31 cellular contexts compared by ENCODE assay signal in genomic region chr1:54161495-54162168, GRCh38. TPM values are rescaled to one million over a fixed set of nuclear protein-coding genes. Genes with fewer than 3 reads are reported as not detected.
DNase-seq lines count a peak whose midpoint lies in the region; ATAC-seq, FAIRE-seq and TF ChIP-seq lines count a peak whose summit lies in the region.
"Had no signal": no experiment of that assay in that cellular context is flagged by ENCODE, and none has a peak within 500 bp of the region (broad histone marks: within the 10 kb centered on the region; RNA-seq: fewer than 3 reads in every experiment).

No MANE protein-coding gene starts in this region.

- POLR2A ChIA-PET in HepG2 (lab: Yijun Ruan, JAX), result no interaction called here

- FAIRE-seq in HepG2 (lab: Jason Lieb, UNC), result no peak
- FAIRE-seq: GM12878 had no signal

- H4K20me1 ChIP-seq in HepG2 (ENCODE audit: insufficient read depth, low read length), result no peaks in the 10 kb centered on the region

- H3K4me2 ChIP-seq in HepG2 (ENCODE audit: low read depth, low read length), result no peak overlapping the region
- H3K4me2 ChIP-seq: PC-9 had no signal

- TF ChIP-seq POLR2A in HepG2 (IDR thresholded peaks at IDR 0.05; ENCODE audit: insufficient read depth in 1 of 2, low read depth in 2 of 2, low read length in 2 of 2), result no peak
- TF ChIP-seq POLR2A in right lobe of liver (IDR thresholded peaks at IDR 0.05), result no peak
- no peak for TF ChIP-seq POLR2A in testis (IDR thresholded peaks at IDR 0.05)

- CTCF ChIA-PET in HepG2 (lab: Yijun Ruan, JAX; ENCODE audit: low intra/inter-chr PET ratio, low total read pairs), result no interaction called here

- H3K9me3 ChIP-seq in HepG2 (ENCODE audit: low read length), result no peaks in the 10 kb centered on the region
- H3K9me3 ChIP-seq in right lobe of liver, result no peaks in the 10 kb centered on the region
- no peaks in the 10 kb centered on the region for H3K9me3 ChIP-seq in liver (ENCODE audit: control insufficient read depth in 4 of 4, low read length in 3 of 4)
- no peaks in the 10 kb centered on the region for H3K9me3 ChIP-seq in testis
- H3K9me3 ChIP-seq: BE2C had no signal

- TF ChIP-seq CTCF in HepG2 (CRISPR knock-in tag; IDR thresholded peaks at IDR 0.05) (no peak), right lobe of liver (IDR thresholded peaks at IDR 0.05) (no peak), liver (IDR thresholded peaks at IDR 0.05; ENCODE audit: low read depth, low read length, missing input control) (no peak), testis (IDR thresholded peaks at IDR 0.05) (no peak)

- DNase-seq in HepG2 (ENCODE audit: low spot score) (no peak), right lobe of liver (no peak), sciatic nerve (ENCODE audit: low spot score) (no peak), testis (no peak), NOMO-1 (lab: John Stamatoyannopoulos, UW; ENCODE audit: unreplicated experiment in 2 of 2) (no peak), OCI-M1 (lab: John Stamatoyannopoulos, UW) (no peak)
- DNase-seq: 8988T, ACHN, BE2C, DMS 273 treated with DMSO at 0.1 percent for 48 hours, DMS79, EL, GDM1, GOT3, HCEC 1CT, NCI-H1092 treated with DMSO at 0.1 percent for 48 hours, NCI-H1436, NCI-H187, NCI-H2171 treated with DMSO at 0.1 percent for 48 hours, NCI-H345, NCI-H510A treated with DMSO at 0.1 percent for 48 hours, NCI-H774, PC-9, SHP77 had no signal

- ATAC-seq in HepG2 (no peak; the same call in 2 of the 3 replicates), right lobe of liver (no peak), sciatic nerve (peak; percentile 48)
- ATAC-seq: GM12878 had no signal

- TF ChIP-seq EP300 in HepG2 (IDR thresholded peaks at IDR 0.05; ENCODE audit: low read depth in 2 of 2, low read length in 2 of 2), result no peak
- no peak for TF ChIP-seq EP300 in HepG2 (CRISPR knock-in tag; IDR thresholded peaks at IDR 0.05; ENCODE audit: borderline replicate concordance)

- in situ Hi-C loops in HepG2 (cut with HindIII; ENCODE audit: extremely low pct_ligation_motif_present, low pct_unique_long_range_greater_than_20kb), result no loop called here

- no peak overlapping the region for H3K4me3 ChIP-seq in HepG2 (replicated peaks in 1 of 3; ENCODE audit: insufficient read depth in 1 of 3, low read depth in 2 of 3, low read length in 3 of 3)
- H3K4me3 ChIP-seq in right lobe of liver, result no peak overlapping the region
- H3K4me3 ChIP-seq in liver (ENCODE audit: low read depth in 1 of 3, low read length in 3 of 3), result no peak overlapping the region
- H3K4me3 ChIP-seq in testis, result no peak overlapping the region
- H3K4me3 ChIP-seq: GM12878, PC-9 had no signal

- H3K9ac ChIP-seq in HepG2 (ENCODE audit: insufficient read depth, low read depth, low read length) (no peak overlapping the region), liver (ENCODE audit: low read depth in 1 of 2, low read length in 2 of 2) (no peak overlapping the region)

- H3K36me3 ChIP-seq in HepG2 (replicated peaks in 1 of 2; ENCODE audit: control insufficient read depth in 1 of 2, insufficient read depth in 2 of 2, low read length in 2 of 2) (no peaks in the 10 kb centered on the region), right lobe of liver (no peaks in the 10 kb centered on the region), liver (ENCODE audit: control insufficient read depth in 4 of 4, insufficient read depth in 3 of 4, low read depth in 1 of 4, low read length in 3 of 4) (no peaks in the 10 kb centered on the region), testis (ENCODE audit: low read depth, missing control alignments) (no peaks in the 10 kb centered on the region)
- H3K36me3 ChIP-seq: BE2C had no signal

- H3K27ac ChIP-seq in HepG2 (ENCODE audit: extremely low read length, insufficient read depth, low read length) (no peak overlapping the region), right lobe of liver (no peak overlapping the region), liver (ENCODE audit: low read depth in 1 of 2, low read length in 2 of 2) (no peak overlapping the region), testis (no peak overlapping the region)
- H3K27ac ChIP-seq: PC-9 had no signal

- BruUV-seq in HepG2 (replicated peaks; lab: Mats Ljungman, UMichigan), result no TSS peak

- TF ChIP-seq RAD21 in HepG2 (CRISPR knock-in tag; IDR thresholded peaks at IDR 0.05), result no peak
- TF ChIP-seq RAD21 in liver (IDR thresholded peaks at IDR 0.05), result no peak

- H3K4me1 ChIP-seq in HepG2 (ENCODE audit: insufficient read depth, low read length) (peaks cover 35% of the 10 kb centered on the region), right lobe of liver (no peaks in the 10 kb centered on the region), liver (ENCODE audit: control insufficient read depth in 4 of 4, insufficient read depth in 4 of 4, low read length in 3 of 4) (no peaks in the 10 kb centered on the region), testis (no peaks in the 10 kb centered on the region)
- H3K4me1 ChIP-seq: BE2C had no signal

- WGBS in HepG2 (ENCODE audit: low lambda C conversion rate), result 11% methylated on average over 6 of the region's 6 CpGs
- WGBS in right lobe of liver (ENCODE audit: insufficient coverage, low coverage, low lambda C conversion rate, missing lambda C conversion rate), result 61% methylated on average over 5 of the region's 6 CpGs
- 80% methylated on average over 6 of the region's 6 CpGs for WGBS in liver
- 66 to 77% methylated on average over 6 of the region's 6 CpGs for WGBS in testis, 2 donors

- no peak overlapping the region for H2AFZ ChIP-seq in HepG2 (ENCODE audit: low read length)
- H2AFZ ChIP-seq: PC-9 had no signal

- intact Hi-C loops in HepG2 (cut with micrococcal nuclease; ENCODE audit: unreplicated experiment), result no loop called here
- intact Hi-C loops in right lobe of liver (cut with DNase I), result no loop called here
- intact Hi-C loops in sciatic nerve (cut with DNase I), result no loop called here
- intact Hi-C loops in testis (cut with DNase I; ENCODE audit: low total_unique reads), result no loop called here

- no peaks in the 10 kb centered on the region for H3K79me2 ChIP-seq in HepG2 (ENCODE audit: insufficient read depth, low read length)

- no peaks in the 10 kb centered on the region; a peak in 1 of 5 replicates for H3K27me3 ChIP-seq in HepG2 (ENCODE audit: control insufficient read depth in 1 of 2, insufficient read depth in 2 of 2, low read length in 2 of 2)
- no peaks in the 10 kb centered on the region for H3K27me3 ChIP-seq in right lobe of liver
- no peaks in the 10 kb centered on the region for H3K27me3 ChIP-seq in liver (ENCODE audit: control insufficient read depth in 4 of 4, insufficient read depth in 4 of 4, low read length in 3 of 4)
- no peaks in the 10 kb centered on the region for H3K27me3 ChIP-seq in testis
- H3K27me3 ChIP-seq: BE2C had no signal

RNA-seq across cellular contexts. Expression of gene CDCP2, which starts 8.8 kb away (rescaled TPM):
- total RNA-seq in HepG2 (2016; rRNA removed; fragmentation: Illumina TruSeq; extraction: Trizol) (not detected in 2 replicates), right lobe of liver (not detected), liver (under 1 TPM in 1 of 2 donors, not detected in 1; under 0.01 TPM), sciatic nerve (0.22 TPM), testis (under 1 TPM; 0.06 to 0.24 TPM)
- total RNA-seq in HepG2 (2016; cell fraction: cytosol; rRNA removed; fragmentation: Illumina TruSeq; extraction: Trizol; ENCODE audit: low read depth), result not detected in 2 replicates
- total RNA-seq in HepG2 (2016; cell fraction: insoluble cytoplasmic fraction; rRNA removed; fragmentation: Illumina TruSeq; extraction: Trizol), result not detected in 2 replicates
- total RNA-seq in HepG2 (2016; cell fraction: membrane; rRNA removed; fragmentation: Illumina TruSeq; extraction: Trizol), result not detected in 2 replicates
- total RNA-seq in HepG2 (2016; cell fraction: nucleus; rRNA removed; fragmentation: Illumina TruSeq; extraction: Trizol), result not detected in 2 replicates
- polyA plus RNA-seq in HepG2 (2011; rRNA removed) (0.03 TPM in 1 of 2 replicates, not detected in the other), liver (not detected), testis (ENCODE audit: insufficient read depth, low read depth, low replicate concordance) (0.20 TPM)
- polyA plus RNA-seq in HepG2 (2011; cell fraction: cytosol; rRNA removed), result not detected in 2 replicates
- not detected in 2 replicates for polyA plus RNA-seq in HepG2 (2011; cell fraction: nucleus; rRNA removed)
- polyA plus RNA-seq in HepG2 (2012), result not detected in 2 replicates
- polyA plus RNA-seq in HepG2 (2016; cell fraction: cytosol; fragmentation: Illumina TruSeq; extraction: Trizol; ENCODE audit: low read depth), result not detected in 2 replicates
- polyA plus RNA-seq in HepG2 (2016; cell fraction: insoluble cytoplasmic fraction; fragmentation: Illumina TruSeq; extraction: Trizol; ENCODE audit: low read depth), result not detected in 2 replicates
- polyA plus RNA-seq in HepG2 (2016; cell fraction: membrane; fragmentation: Illumina TruSeq; extraction: Trizol; ENCODE audit: low read depth), result not detected in 2 replicates
- polyA plus RNA-seq in HepG2 (2016; cell fraction: nucleus; fragmentation: Illumina TruSeq; extraction: Trizol; ENCODE audit: insufficient read depth, low read depth), result not detected in 2 replicates
- polyA minus RNA-seq in HepG2 (2011; rRNA and poly(A)+ RNA removed; ENCODE audit: low replicate concordance), result not detected in 2 replicates
- polyA minus RNA-seq in HepG2 (2011; cell fraction: cytosol; rRNA and poly(A)+ RNA removed), result not detected in 2 replicates
- not detected in 2 replicates for polyA minus RNA-seq in HepG2 (2011; cell fraction: nucleus; rRNA and poly(A)+ RNA removed)
- total RNA-seq: CD8-positive, alpha-beta memory T cell; PC-9; RPMI7951; SK-MEL-5 had no signal
- polyA plus RNA-seq: CD14-positive monocyte; CD8-positive, alpha-beta memory T cell; GM12878; IgD-negative memory B cell had no signal

RNA-seq across cellular contexts. Expression of gene CYB5RL, which starts 38.2 kb away (rescaled TPM):
- total RNA-seq in HepG2 (2016; rRNA removed; fragmentation: Illumina TruSeq; extraction: Trizol) (4.1 and 5.0 TPM in 2 replicates), right lobe of liver (1 to 10 TPM; 2.5 to 4.6 (median 3.0) TPM), liver (1 to 10 TPM; 3.6 to 4.5 TPM), sciatic nerve (8.1 TPM), testis (10 to 100 TPM in 1 of 2 donors, 1 to 10 TPM in 1; 8.7 to 11.5 TPM)
- 4.4 and 6.3 TPM in 2 replicates for total RNA-seq in HepG2 (2016; cell fraction: cytosol; rRNA removed; fragmentation: Illumina TruSeq; extraction: Trizol; ENCODE audit: low read depth)
- 4.6 and 4.8 TPM in 2 replicates for total RNA-seq in HepG2 (2016; cell fraction: insoluble cytoplasmic fraction; rRNA removed; fragmentation: Illumina TruSeq; extraction: Trizol)
- 4.8 and 6.3 TPM in 2 replicates for total RNA-seq in HepG2 (2016; cell fraction: membrane; rRNA removed; fragmentation: Illumina TruSeq; extraction: Trizol)
- total RNA-seq in HepG2 (2016; cell fraction: nucleus; rRNA removed; fragmentation: Illumina TruSeq; extraction: Trizol), result 2.2 and 3.2 TPM in 2 replicates
- polyA plus RNA-seq in HepG2 (2011; rRNA removed) (3.7 and 3.9 TPM in 2 replicates), liver (1 to 10 TPM; 1.5 TPM), testis (ENCODE audit: insufficient read depth, low read depth, low replicate concordance) (6.3 TPM)
- polyA plus RNA-seq in HepG2 (2011; cell fraction: cytosol; rRNA removed), result 3.2 TPM in 2 replicates
- 6.4 and 7.3 TPM in 2 replicates for polyA plus RNA-seq in HepG2 (2011; cell fraction: nucleus; rRNA removed)
- 2.2 and 2.6 TPM in 2 replicates for polyA plus RNA-seq in HepG2 (2012)
- polyA plus RNA-seq in HepG2 (2016; cell fraction: cytosol; fragmentation: Illumina TruSeq; extraction: Trizol; ENCODE audit: low read depth), result 5.6 and 6.5 TPM in 2 replicates
- polyA plus RNA-seq in HepG2 (2016; cell fraction: insoluble cytoplasmic fraction; fragmentation: Illumina TruSeq; extraction: Trizol; ENCODE audit: low read depth), result 2.7 and 2.9 TPM in 2 replicates
- polyA plus RNA-seq in HepG2 (2016; cell fraction: membrane; fragmentation: Illumina TruSeq; extraction: Trizol; ENCODE audit: low read depth), result 3.5 and 4.4 TPM in 2 replicates
- polyA plus RNA-seq in HepG2 (2016; cell fraction: nucleus; fragmentation: Illumina TruSeq; extraction: Trizol; ENCODE audit: insufficient read depth, low read depth), result 4.5 and 5.3 TPM in 2 replicates
- polyA minus RNA-seq in HepG2 (2011; rRNA and poly(A)+ RNA removed; ENCODE audit: low replicate concordance), result 5.6 and 19.2 TPM in 2 replicates
- polyA minus RNA-seq in HepG2 (2011; cell fraction: cytosol; rRNA and poly(A)+ RNA removed), result 0.79 and 1.4 TPM in 2 replicates
- polyA minus RNA-seq in HepG2 (2011; cell fraction: nucleus; rRNA and poly(A)+ RNA removed), result 3.5 and 6.2 TPM in 2 replicates

RNA-seq across cellular contexts. Expression of gene MRPL37, which starts 38.3 kb away (rescaled TPM):
- total RNA-seq in HepG2 (2016; rRNA removed; fragmentation: Illumina TruSeq; extraction: Trizol), result 127 and 143 TPM in 2 replicates
- 107 and 109 TPM in 2 replicates for total RNA-seq in HepG2 (2016; cell fraction: cytosol; rRNA removed; fragmentation: Illumina TruSeq; extraction: Trizol; ENCODE audit: low read depth)
- total RNA-seq in HepG2 (2016; cell fraction: insoluble cytoplasmic fraction; rRNA removed; fragmentation: Illumina TruSeq; extraction: Trizol), result 123 and 145 TPM in 2 replicates
- total RNA-seq in HepG2 (2016; cell fraction: membrane; rRNA removed; fragmentation: Illumina TruSeq; extraction: Trizol), result 128 and 139 TPM in 2 replicates
- 50.3 and 58.7 TPM in 2 replicates for total RNA-seq in HepG2 (2016; cell fraction: nucleus; rRNA removed; fragmentation: Illumina TruSeq; extraction: Trizol)
- polyA plus RNA-seq in HepG2 (2011; rRNA removed), result 26.5 and 31.7 TPM in 2 replicates
- 31.8 and 37.2 TPM in 2 replicates for polyA plus RNA-seq in HepG2 (2011; cell fraction: cytosol; rRNA removed)
- 15.6 and 18.1 TPM in 2 replicates for polyA plus RNA-seq in HepG2 (2011; cell fraction: nucleus; rRNA removed)
- 81.3 and 106 TPM in 2 replicates for polyA plus RNA-seq in HepG2 (2012)
- 175 and 183 TPM in 2 replicates for polyA plus RNA-seq in HepG2 (2016; cell fraction: cytosol; fragmentation: Illumina TruSeq; extraction: Trizol; ENCODE audit: low read depth)
- 248 and 256 TPM in 2 replicates for polyA plus RNA-seq in HepG2 (2016; cell fraction: insoluble cytoplasmic fraction; fragmentation: Illumina TruSeq; extraction: Trizol; ENCODE audit: low read depth)
- 177 and 183 TPM in 2 replicates for polyA plus RNA-seq in HepG2 (2016; cell fraction: membrane; fragmentation: Illumina TruSeq; extraction: Trizol; ENCODE audit: low read depth)
- polyA plus RNA-seq in HepG2 (2016; cell fraction: nucleus; fragmentation: Illumina TruSeq; extraction: Trizol; ENCODE audit: insufficient read depth, low read depth), result 106 TPM in 2 replicates
- 34.6 and 75.1 TPM in 2 replicates for polyA minus RNA-seq in HepG2 (2011; rRNA and poly(A)+ RNA removed; ENCODE audit: low replicate concordance)
- polyA minus RNA-seq in HepG2 (2011; cell fraction: cytosol; rRNA and poly(A)+ RNA removed), result 16.6 and 17.3 TPM in 2 replicates
- 12.8 and 13.4 TPM in 2 replicates for polyA minus RNA-seq in HepG2 (2011; cell fraction: nucleus; rRNA and poly(A)+ RNA removed)
- total RNA-seq in right lobe of liver, result 100 to 1,000 TPM in 1 of 6 experiments, 10 to 100 TPM in 5; 56.2 to 108 (median 73.4) TPM
- 10 to 100 TPM; 34.7 to 52.5 TPM for total RNA-seq in liver
- 100 to 1,000 TPM in 1 of 2 donors, 10 to 100 TPM in 1; 86.0 to 114 TPM for polyA plus RNA-seq in liver
- total RNA-seq in sciatic nerve, result 31.1 TPM
- total RNA-seq in testis, result 10 to 100 TPM; 89.1 to 91.4 TPM
- polyA plus RNA-seq in testis (ENCODE audit: insufficient read depth, low read depth, low replicate concordance), result 74.2 TPM
